ENCODE assay signal across 16 cellular contexts in genomic region chr6:63560806-63561672, GRCh38. TPM values are rescaled to one million over a fixed set of nuclear protein-coding genes. Genes with fewer than 3 reads are reported as not detected.
DNase-seq lines count a peak whose midpoint lies in the region; ATAC-seq, FAIRE-seq and TF ChIP-seq lines count a peak whose summit lies in the region.
"Had no signal": no experiment of that assay in that cellular context is flagged by ENCODE, and none has a peak within 500 bp of the region (broad histone marks: within the 10 kb centered on the region; RNA-seq: fewer than 3 reads in every experiment).

No MANE protein-coding gene starts in this region.

- no peaks in the 10 kb centered on the region for H3K36me3 Mint-ChIP-seq in endothelial cell (ENCODE audit: low read depth, unreplicated experiment)
- H3K36me3 Mint-ChIP-seq in natural killer cell treated with Interleukin-12 subunit alpha and Interleukin-12 subunit beta and Interleukin-15 and Interleukin-18, amount 100 ng/mL, for 72 hours, result no peaks in the 10 kb centered on the region

- in situ Hi-C loops in Caki2 (cut with HindIII; ENCODE audit: low pct_unique_long_range_greater_than_20kb, low sequenced_read_pairs), result no loop called here

- no peak overlapping the region for H3K4me3 Mint-ChIP-seq in endothelial cell (ENCODE audit: unreplicated experiment)
- H3K4me3 Mint-ChIP-seq in natural killer cell treated with Interleukin-12 subunit alpha and Interleukin-12 subunit beta and Interleukin-15 and Interleukin-18, amount 100 ng/mL, for 72 hours, result no peak overlapping the region

- CTCF ChIA-PET in RWPE1 (lab: Yijun Ruan, JAX), result interaction anchor here (0.5 kb wide), 1 partner anchor 178 kb away, joined by 3 read pairs; no protein-coding TSS in a partner anchor

- no peaks in the 10 kb centered on the region for H3K9me3 ChIP-seq in pancreas
- H3K9me3 ChIP-seq: thyroid gland had no signal

- H3K9me3 Mint-ChIP-seq in endothelial cell (ENCODE audit: unreplicated experiment), result peaks cover 5% of the 10 kb centered on the region
- no peaks in the 10 kb centered on the region for H3K9me3 Mint-ChIP-seq in natural killer cell treated with Interleukin-12 subunit alpha and Interleukin-12 subunit beta and Interleukin-15 and Interleukin-18, amount 100 ng/mL, for 72 hours

- no peaks in the 10 kb centered on the region for H3K4me1 Mint-ChIP-seq in endothelial cell (ENCODE audit: unreplicated experiment)
- no peaks in the 10 kb centered on the region for H3K4me1 Mint-ChIP-seq in natural killer cell treated with Interleukin-12 subunit alpha and Interleukin-12 subunit beta and Interleukin-15 and Interleukin-18, amount 100 ng/mL, for 72 hours (ENCODE audit: low read depth in 2 of 2)

- intact Hi-C loops in pancreas (cut with DNase I), result no loop called here

- ATAC-seq in pancreas (peak; percentile 75 to 80 (median 78)), GM19467 (IDR thresholded peaks at IDR 0.05; ENCODE audit: unreplicated experiment) (no peak)
- no peak for ATAC-seq in natural killer cell treated with Interleukin-12 subunit alpha and Interleukin-12 subunit beta and Interleukin-15 and Interleukin-18, amount 100 ng/mL, for 72 hours
- ATAC-seq: left colon had no signal

- 13 to 17% methylated on average over 3 of the region's 3 CpGs for WGBS in pancreas, 2 donors

- H3K27ac Mint-ChIP-seq in endothelial cell (ENCODE audit: unreplicated experiment), result no peak overlapping the region
- no peak overlapping the region for H3K27ac Mint-ChIP-seq in natural killer cell treated with Interleukin-12 subunit alpha and Interleukin-12 subunit beta and Interleukin-15 and Interleukin-18, amount 100 ng/mL, for 72 hours

- H3K4me1 ChIP-seq in pancreas, result peaks cover 23 to 33% (median 26%) of the 10 kb centered on the region in 3 donors
- H3K4me1 ChIP-seq: thyroid gland had no signal

- H3K27me3 ChIP-seq in pancreas, result no peaks in the 10 kb centered on the region
- H3K27me3 ChIP-seq: cardiac muscle cell, thyroid gland had no signal

- DNase-seq in Caki2 (ENCODE audit: low read depth), result peak; percentile 86
- no peak for DNase-seq in RWPE1 (ENCODE audit: low spot score)
- DNase-seq in fibroblast of mammary gland (ENCODE audit: low read depth), result peak; percentile 60
- no peak for DNase-seq in pancreas
- DNase-seq in endothelial cell (ENCODE audit: low spot score), result no peak
- DNase-seq in natural killer cell treated with Interleukin-12 subunit alpha and Interleukin-12 subunit beta and Interleukin-15 and Interleukin-18, amount 100 ng/mL, for 72 hours (ENCODE audit: low spot score), result no peak
- no peak for DNase-seq in putamen (ENCODE audit: low spot score)
- DNase-seq: activated naive CD4-positive, alpha-beta T cell treated with Interleukin-2 at 50 U/mL for 16 hours; DMS79 treated with DMSO at 0.1 percent for 48 hours; left colon; NCI-H2029 treated with DMSO at 0.1 percent for 48 hours; NCI-H526 treated with DMSO at 0.1 percent for 48 hours; stimulated activated CD8-positive, alpha-beta memory T cell treated with anti-CD3 and anti-CD28 coated beads, Interleukin-4, amount 100 ng/mL, for 48 hours; thyroid gland had no signal

- H3K27ac ChIP-seq in RWPE1 (peak overlapping the region; percentile 67), pancreas (peak overlapping the region in 2 of 4 donors; percentile 69 to 77)
- H3K27ac ChIP-seq: cardiac muscle cell, thyroid gland had no signal

- H3K4me3 ChIP-seq in fibroblast of mammary gland (ENCODE audit: control insufficient read depth, low read depth, low read length) (no peak overlapping the region), pancreas (no peak overlapping the region)
- H3K4me3 ChIP-seq: cardiac muscle cell, thyroid gland had no signal

- FAIRE-seq in pancreas (lab: Jason Lieb, UNC), result no peak

- no peaks in the 10 kb centered on the region for H3K27me3 Mint-ChIP-seq in endothelial cell (ENCODE audit: unreplicated experiment)
- H3K27me3 Mint-ChIP-seq in natural killer cell treated with Interleukin-12 subunit alpha and Interleukin-12 subunit beta and Interleukin-15 and Interleukin-18, amount 100 ng/mL, for 72 hours, result peaks cover 22 to 27% of the 10 kb centered on the region in 2 donors

- no peak for TF ChIP-seq CTCF in RWPE1 (conservative IDR thresholded peaks at IDR 0.05; ENCODE audit: low read depth)
- TF ChIP-seq CTCF in fibroblast of mammary gland (conservative IDR thresholded peaks at IDR 0.05; ENCODE audit: control insufficient read depth, insufficient read depth, low read depth, low read length), result no peak
- no peak for TF ChIP-seq CTCF in pancreas (IDR thresholded peaks at IDR 0.05)
- no peak for TF ChIP-seq CTCF in endothelial cell (IDR thresholded peaks at IDR 0.05; ENCODE audit: unreplicated experiment)

- POLR2A ChIA-PET in RWPE1 (lab: Yijun Ruan, JAX; ENCODE audit: low non-redundant PET), result no interaction called here

- H3K36me3 ChIP-seq in pancreas, result no peaks in the 10 kb centered on the region
- H3K36me3 ChIP-seq: cardiac muscle cell, thyroid gland had no signal

RNA-seq across cellular contexts. Expression of gene PTP4A1, which starts 11.2 kb away (rescaled TPM):
- 6.5 and 38.1 TPM in 2 replicates for total RNA-seq in Caki2 (2014; rRNA removed; shearing (Covaris generic); ENCODE audit: low replicate concordance)
- 10 to 100 TPM; 24.8 to 77.8 (median 40.7) TPM for total RNA-seq in pancreas
- 10 to 100 TPM in 1 of 2 donors, 1 to 10 TPM in 1; 5.4 to 13.7 TPM for polyA plus RNA-seq in pancreas
- total RNA-seq in endothelial cell (ENCODE audit: unreplicated experiment), result 58.6 TPM
- total RNA-seq in natural killer cell treated with Interleukin-12 subunit alpha and Interleukin-12 subunit beta and Interleukin-15 and Interleukin-18, amount 100 ng/mL, for 72 hours, result 10 to 100 TPM; 66.4 to 71.3 TPM

Comparison
In these comparisons a context has a peak if more than half of its experiments do, and no peak if none do; other contexts are left out.
1. DNase-seq: peak in Caki2 (single experiment) and fibroblast of mammary gland (single experiment); none in RWPE1 (single experiment), pancreas (0 of 6), endothelial cell (single experiment), natural killer cell treated with Interleukin-12 subunit alpha and Interleukin-12 subunit beta and Interleukin-15 and Interleukin-18, amount 100 ng/mL, for 72 hours (single experiment) and putamen (single experiment).
2. ATAC-seq: peak in pancreas (4 of 4); none in natural killer cell treated with Interleukin-12 subunit alpha and Interleukin-12 subunit beta and Interleukin-15 and Interleukin-18, amount 100 ng/mL, for 72 hours (0 of 2) and GM19467 (single experiment).